ENCODE assay signal across 38 cellular contexts in the genomic region with DNA sequence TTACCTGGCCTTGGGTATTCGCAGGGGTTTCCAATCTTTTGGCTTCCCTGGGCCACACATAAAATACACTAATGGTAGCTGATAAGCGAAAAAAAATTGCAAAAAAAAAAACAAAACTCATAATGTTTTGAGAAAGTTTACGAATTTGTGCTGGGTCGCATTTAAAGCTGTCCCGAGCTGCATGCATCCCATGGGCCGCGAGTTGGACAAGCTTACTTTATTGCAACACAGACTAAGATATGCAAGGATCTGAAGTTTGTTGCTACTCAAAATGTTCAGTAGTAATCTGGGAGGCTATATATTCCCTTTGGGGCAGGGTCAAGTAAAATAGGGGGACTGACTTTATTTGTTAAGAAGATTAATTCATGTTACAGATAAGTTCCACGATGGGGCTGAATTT.
"Had no signal": no experiment of that assay in that cellular context is flagged by ENCODE, and none has a peak within 500 bp of the region (broad histone marks: within the 10 kb centered on the region; RNA-seq: fewer than 3 reads in every experiment).

No MANE protein-coding gene starts in this region.

- H3K9me3 ChIP-seq: adrenal gland, ascending aorta, body of pancreas, breast epithelium had no signal

- H3K36me3 ChIP-seq: adrenal gland, ascending aorta, brain microvascular endothelial cell, breast epithelium, cardiac muscle cell had no signal

- H3K27ac ChIP-seq: adrenal gland, ascending aorta, body of pancreas, brain microvascular endothelial cell, breast epithelium, cardiac muscle cell had no signal

- H3K4me3 Mint-ChIP-seq: activated naive CD4-positive, alpha-beta T cell treated with anti-CD3 and anti-CD28 coated beads for 36 hours; activated naive CD4-positive, alpha-beta T cell treated with anti-CD3 and anti-CD28 coated beads, Interleukin-2, amount 10 ng/mL, durations not matched to agents 7 days and 5 days; activated naive CD4-positive, alpha-beta T cell treated with anti-CD3 and anti-CD28 coated beads, Interleukin-2, amount 50 U/mL, for 24 hours; activated naive CD8-positive, alpha-beta T cell; activated naive CD8-positive, alpha-beta T cell treated with anti-CD3 and anti-CD28 coated beads for 36 hours; activated naive CD8-positive, alpha-beta T cell treated with anti-CD3 and anti-CD28 coated beads, Interleukin-2, amount 10 ng/mL, durations not matched to agents 7 days and 5 days; activated naive CD8-positive, alpha-beta T cell treated with anti-CD3 and anti-CD28 coated beads, Interleukin-2, amount 50 U/mL, for 24 hours; activated T-cell treated with anti-CD3 and anti-CD28 coated beads, Interleukin-2, amount 50 U/mL, for 24 hours; activated T-cell treated with anti-CD3 and anti-CD28 coated beads, Interleukin-2, amount 50 U/mL, for 4 hours; activated T-cell treated with anti-CD3 and anti-CD28 coated beads, Interleukin-2, amount 50 U/mL, for 72 hours; activated T-helper 1 cell treated with anti-CD3 and anti-CD28 coated beads, Interleukin-12 subunit alpha, Interleukin-12 subunit beta, Interleukin-2, Interleukin-4 antibody, amounts not matched to agents 30 ng/mL and 10 ng/mL and 1 ng/mL, durations not matched to agents 14 hours and 24 hours and 36 hours; activated T-helper 17 cell treated with anti-CD3 and anti-CD28 coated beads, Interleukin-2, amount 50 U/mL, for 72 hours; brain; central memory CD8-positive, alpha-beta T cell had no signal

- H3K4me1 ChIP-seq: ascending aorta, breast epithelium had no signal

- ATAC-seq: activated naive CD4-positive, alpha-beta T cell treated with anti-CD3 and anti-CD28 coated beads, Interleukin-2, amount 50 U/mL, for 72 hours; activated naive CD8-positive, alpha-beta T cell treated with anti-CD3 and anti-CD28 coated beads, Interleukin-2, amount 50 U/mL, for 24 hours; activated T-cell treated with anti-CD3 and anti-CD28 coated beads, Interleukin-2, amount 50 U/mL, for 4 hours; activated T-cell treated with anti-CD3 and anti-CD28 coated beads, Interleukin-2, amount 50 U/mL, for 72 hours; activated T-helper 17 cell treated with anti-CD3 and anti-CD28 coated beads, Interleukin-2, amount 50 U/mL, for 72 hours; body of pancreas had no signal

- H3K4me3 ChIP-seq: adrenal gland, ascending aorta, body of pancreas, breast epithelium, cardiac muscle cell had no signal

- H3K27me3 Mint-ChIP-seq: activated naive CD4-positive, alpha-beta T cell treated with anti-CD3 and anti-CD28 coated beads, Interleukin-2, amount 50 U/mL, for 24 hours; activated naive CD8-positive, alpha-beta T cell; activated naive CD8-positive, alpha-beta T cell treated with anti-CD3 and anti-CD28 coated beads for 36 hours; activated naive CD8-positive, alpha-beta T cell treated with anti-CD3 and anti-CD28 coated beads, Interleukin-2, amount 50 U/mL, for 24 hours; activated T-cell treated with anti-CD3 and anti-CD28 coated beads, Interleukin-2, amount 50 U/mL, for 24 hours; activated T-helper 17 cell treated with anti-CD3 and anti-CD28 coated beads, Interleukin-2, amount 50 U/mL, for 72 hours; brain; central memory CD8-positive, alpha-beta T cell had no signal

- H3K4me1 Mint-ChIP-seq: activated naive CD4-positive, alpha-beta T cell treated with anti-CD3 and anti-CD28 coated beads, Interleukin-2, amount 10 ng/mL, durations not matched to agents 7 days and 5 days; activated naive CD4-positive, alpha-beta T cell treated with anti-CD3 and anti-CD28 coated beads, Interleukin-2, amount 50 U/mL, for 24 hours; activated naive CD8-positive, alpha-beta T cell treated with anti-CD3 and anti-CD28 coated beads, Interleukin-2, amount 10 ng/mL, durations not matched to agents 7 days and 5 days; activated T-helper 17 cell treated with anti-CD3 and anti-CD28 coated beads, Interleukin-2, amount 50 U/mL, for 72 hours; central memory CD8-positive, alpha-beta T cell had no signal

- H3K9me3 Mint-ChIP-seq: activated naive CD4-positive, alpha-beta T cell treated with anti-CD3 and anti-CD28 coated beads for 36 hours; activated naive CD4-positive, alpha-beta T cell treated with anti-CD3 and anti-CD28 coated beads, Interleukin-2, amount 10 ng/mL, durations not matched to agents 7 days and 5 days; activated naive CD4-positive, alpha-beta T cell treated with anti-CD3 and anti-CD28 coated beads, Interleukin-2, amount 50 U/mL, for 24 hours; activated naive CD4-positive, alpha-beta T cell treated with anti-CD3 and anti-CD28 coated beads, Interleukin-2, amount 50 U/mL, for 72 hours; activated naive CD8-positive, alpha-beta T cell treated with anti-CD3 and anti-CD28 coated beads for 36 hours; activated naive CD8-positive, alpha-beta T cell treated with anti-CD3 and anti-CD28 coated beads, Interleukin-2, amount 10 ng/mL, durations not matched to agents 7 days and 5 days; activated naive CD8-positive, alpha-beta T cell treated with anti-CD3 and anti-CD28 coated beads, Interleukin-2, amount 50 U/mL, for 24 hours; activated T-cell treated with anti-CD3 and anti-CD28 coated beads, Interleukin-2, amount 50 U/mL, for 24 hours; activated T-cell treated with anti-CD3 and anti-CD28 coated beads, Interleukin-2, amount 50 U/mL, for 4 hours; activated T-cell treated with anti-CD3 and anti-CD28 coated beads, Interleukin-2, amount 50 U/mL, for 72 hours; activated T-helper 1 cell treated with anti-CD3 and anti-CD28 coated beads, Interleukin-12 subunit alpha, Interleukin-12 subunit beta, Interleukin-2, Interleukin-4 antibody, amounts not matched to agents 30 ng/mL and 10 ng/mL and 1 ng/mL, durations not matched to agents 14 hours and 24 hours and 36 hours; activated T-helper 17 cell treated with anti-CD3 and anti-CD28 coated beads, Interleukin-2, amount 50 U/mL, for 72 hours; activated T-helper 2 cell treated with anti-CD3 and anti-CD28 coated beads, Interferon-gamma antibody, Interleukin-2, Interleukin-4, amounts not matched to agents 10 μg/mL and 5 μg/mL and 100 μg/mL, durations not matched to agents 14 hours and 24 hours and 36 hours; brain; central memory CD8-positive, alpha-beta T cell had no signal

- DNase-seq: activated effector memory CD4-positive, alpha-beta T cell treated with anti-CD3 and anti-CD28 coated beads, Interleukin-2, amount 50 U/mL, for 16 hours; activated effector memory CD4-positive, alpha-beta T cell treated with Interleukin-2 at 50 U/mL for 16 hours; activated gamma-delta T cell; activated gamma-delta T cell treated with Interleukin-2 at 50 U/mL for 16 hours; activated naive CD4-positive, alpha-beta T cell; activated naive CD4-positive, alpha-beta T cell treated with anti-CD3 and anti-CD28 coated beads for 36 hours; activated naive CD4-positive, alpha-beta T cell treated with anti-CD3 and anti-CD28 coated beads, Interleukin-2, amount 10 ng/mL, durations not matched to agents 7 days and 5 days; activated naive CD4-positive, alpha-beta T cell treated with anti-CD3 and anti-CD28 coated beads, Interleukin-2, amount 50 U/mL, for 16 hours; activated naive CD4-positive, alpha-beta T cell treated with Interleukin-2 at 50 U/mL for 16 hours; activated naive CD8-positive, alpha-beta T cell treated with anti-CD3 and anti-CD28 coated beads for 36 hours; activated naive CD8-positive, alpha-beta T cell treated with anti-CD3 and anti-CD28 coated beads, Interleukin-2, amount 10 ng/mL, durations not matched to agents 7 days and 5 days; activated naive CD8-positive, alpha-beta T cell treated with anti-CD3 and anti-CD28 coated beads, Interleukin-2, amount 50 U/mL, for 24 hours; activated T-cell treated with anti-CD3 and anti-CD28 coated beads, Interleukin-2, amount 50 U/mL, for 1 hour; activated T-cell treated with anti-CD3 and anti-CD28 coated beads, Interleukin-2, amount 50 U/mL, for 24 hours; activated T-cell treated with anti-CD3 and anti-CD28 coated beads, Interleukin-2, amount 50 U/mL, for 4 hours; activated T-cell treated with anti-CD3 and anti-CD28 coated beads, Interleukin-2, amount 50 U/mL, for 48 hours; activated T-cell treated with anti-CD3 and anti-CD28 coated beads, Interleukin-2, amount 50 U/mL, for 72 hours; adrenal gland; amniotic stem cell; amygdala; anterior cingulate cortex; aorta; body of pancreas; brain microvascular endothelial cell; caudate nucleus; central memory CD4-positive, alpha-beta T cell; cerebellar nuclear complex had no signal

- H3K27ac Mint-ChIP-seq: activated naive CD4-positive, alpha-beta T cell treated with anti-CD3 and anti-CD28 coated beads for 36 hours; activated naive CD4-positive, alpha-beta T cell treated with anti-CD3 and anti-CD28 coated beads, Interleukin-2, amount 10 ng/mL, durations not matched to agents 7 days and 5 days; activated naive CD4-positive, alpha-beta T cell treated with anti-CD3 and anti-CD28 coated beads, Interleukin-2, amount 50 U/mL, for 24 hours; activated naive CD4-positive, alpha-beta T cell treated with anti-CD3 and anti-CD28 coated beads, Interleukin-2, amount 50 U/mL, for 72 hours; activated naive CD8-positive, alpha-beta T cell; activated naive CD8-positive, alpha-beta T cell treated with anti-CD3 and anti-CD28 coated beads for 36 hours; activated naive CD8-positive, alpha-beta T cell treated with anti-CD3 and anti-CD28 coated beads, Interleukin-2, amount 10 ng/mL, durations not matched to agents 7 days and 5 days; activated naive CD8-positive, alpha-beta T cell treated with anti-CD3 and anti-CD28 coated beads, Interleukin-2, amount 50 U/mL, for 24 hours; activated T-cell treated with anti-CD3 and anti-CD28 coated beads, Interleukin-2, amount 50 U/mL, for 24 hours; activated T-cell treated with anti-CD3 and anti-CD28 coated beads, Interleukin-2, amount 50 U/mL, for 72 hours; activated T-helper 1 cell treated with anti-CD3 and anti-CD28 coated beads, Interleukin-12 subunit alpha, Interleukin-12 subunit beta, Interleukin-2, Interleukin-4 antibody, amounts not matched to agents 30 ng/mL and 10 ng/mL and 1 ng/mL, durations not matched to agents 14 hours and 24 hours and 36 hours; activated T-helper 17 cell treated with anti-CD3 and anti-CD28 coated beads, Interleukin-2, amount 50 U/mL, for 72 hours; activated T-helper 2 cell treated with anti-CD3 and anti-CD28 coated beads, Interferon-gamma antibody, Interleukin-2, Interleukin-4, amounts not matched to agents 10 μg/mL and 5 μg/mL and 100 μg/mL, durations not matched to agents 14 hours and 24 hours and 36 hours; brain had no signal

- H3K27me3 ChIP-seq: adrenal gland, ascending aorta, brain microvascular endothelial cell, breast epithelium, cardiac muscle cell had no signal

- H3K36me3 Mint-ChIP-seq: activated naive CD4-positive, alpha-beta T cell treated with anti-CD3 and anti-CD28 coated beads, Interleukin-2, amount 10 ng/mL, durations not matched to agents 7 days and 5 days; activated naive CD4-positive, alpha-beta T cell treated with anti-CD3 and anti-CD28 coated beads, Interleukin-2, amount 50 U/mL, for 24 hours; activated naive CD4-positive, alpha-beta T cell treated with anti-CD3 and anti-CD28 coated beads, Interleukin-2, amount 50 U/mL, for 72 hours; activated naive CD8-positive, alpha-beta T cell; activated naive CD8-positive, alpha-beta T cell treated with anti-CD3 and anti-CD28 coated beads for 36 hours; activated naive CD8-positive, alpha-beta T cell treated with anti-CD3 and anti-CD28 coated beads, Interleukin-2, amount 10 ng/mL, durations not matched to agents 7 days and 5 days; brain had no signal
